Comparison of ENCODE assay signal across 1 cellular context in the genomic region with DNA sequence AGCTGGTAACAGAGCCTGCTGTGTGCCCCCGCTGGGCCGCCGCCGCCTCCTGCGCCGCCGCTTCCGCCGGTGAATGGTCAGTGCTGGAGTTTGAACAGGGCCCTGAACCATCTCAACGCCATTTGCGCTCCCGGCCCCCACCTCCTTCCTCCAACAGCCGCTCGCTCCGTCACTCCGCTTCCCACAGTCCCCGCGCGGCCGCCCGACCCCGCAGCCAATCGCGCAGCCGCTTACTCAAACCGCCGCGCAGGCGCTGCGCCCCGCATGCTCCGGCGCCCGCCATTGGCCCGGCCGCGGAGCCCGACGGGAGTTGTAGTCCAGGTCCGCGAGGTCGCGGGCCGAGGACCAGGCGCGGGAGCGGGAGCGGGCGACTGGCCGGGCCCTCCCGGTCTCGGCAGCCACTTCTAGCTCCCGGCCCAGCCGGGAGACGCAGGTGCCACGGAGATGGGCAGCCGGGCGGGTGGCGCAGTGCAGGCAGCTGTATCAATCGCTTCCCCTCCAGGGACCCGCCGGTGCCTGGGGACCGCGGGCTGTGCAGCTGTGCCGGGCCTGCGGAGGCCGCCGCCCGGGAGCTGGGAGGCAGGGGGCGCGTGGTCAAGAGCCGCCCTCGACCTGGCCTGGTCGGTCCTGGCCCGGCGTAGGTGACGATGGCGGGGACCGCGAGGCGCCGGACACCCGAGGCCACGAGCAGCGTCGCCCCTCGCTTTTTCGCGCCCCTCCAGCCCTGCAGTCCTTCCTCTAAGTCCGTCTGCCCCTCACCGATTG.
TF ChIP-seq lines count a peak whose summit lies in the region.

A gene with protein sequence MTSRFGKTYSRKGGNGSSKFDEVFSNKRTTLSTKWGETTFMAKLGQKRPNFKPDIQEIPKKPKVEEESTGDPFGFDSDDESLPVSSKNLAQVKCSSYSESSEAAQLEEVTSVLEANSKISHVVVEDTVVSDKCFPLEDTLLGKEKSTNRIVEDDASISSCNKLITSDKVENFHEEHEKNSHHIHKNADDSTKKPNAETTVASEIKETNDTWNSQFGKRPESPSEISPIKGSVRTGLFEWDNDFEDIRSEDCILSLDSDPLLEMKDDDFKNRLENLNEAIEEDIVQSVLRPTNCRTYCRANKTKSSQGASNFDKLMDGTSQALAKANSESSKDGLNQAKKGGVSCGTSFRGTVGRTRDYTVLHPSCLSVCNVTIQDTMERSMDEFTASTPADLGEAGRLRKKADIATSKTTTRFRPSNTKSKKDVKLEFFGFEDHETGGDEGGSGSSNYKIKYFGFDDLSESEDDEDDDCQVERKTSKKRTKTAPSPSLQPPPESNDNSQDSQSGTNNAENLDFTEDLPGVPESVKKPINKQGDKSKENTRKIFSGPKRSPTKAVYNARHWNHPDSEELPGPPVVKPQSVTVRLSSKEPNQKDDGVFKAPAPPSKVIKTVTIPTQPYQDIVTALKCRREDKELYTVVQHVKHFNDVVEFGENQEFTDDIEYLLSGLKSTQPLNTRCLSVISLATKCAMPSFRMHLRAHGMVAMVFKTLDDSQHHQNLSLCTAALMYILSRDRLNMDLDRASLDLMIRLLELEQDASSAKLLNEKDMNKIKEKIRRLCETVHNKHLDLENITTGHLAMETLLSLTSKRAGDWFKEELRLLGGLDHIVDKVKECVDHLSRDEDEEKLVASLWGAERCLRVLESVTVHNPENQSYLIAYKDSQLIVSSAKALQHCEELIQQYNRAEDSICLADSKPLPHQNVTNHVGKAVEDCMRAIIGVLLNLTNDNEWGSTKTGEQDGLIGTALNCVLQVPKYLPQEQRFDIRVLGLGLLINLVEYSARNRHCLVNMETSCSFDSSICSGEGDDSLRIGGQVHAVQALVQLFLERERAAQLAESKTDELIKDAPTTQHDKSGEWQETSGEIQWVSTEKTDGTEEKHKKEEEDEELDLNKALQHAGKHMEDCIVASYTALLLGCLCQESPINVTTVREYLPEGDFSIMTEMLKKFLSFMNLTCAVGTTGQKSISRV (N-terminal part only) (minus strand): TSS at position 173 of the 765 bp plus-strand sequence. CDS start 3,723 bp downstream, outside the sequence.

TF ChIP-seq in WTC11, 78 proteins besides CTCF, POLR2A, EP300 and RAD21 (continued from another document):
- TF ChIP-seq, protein P1, sequence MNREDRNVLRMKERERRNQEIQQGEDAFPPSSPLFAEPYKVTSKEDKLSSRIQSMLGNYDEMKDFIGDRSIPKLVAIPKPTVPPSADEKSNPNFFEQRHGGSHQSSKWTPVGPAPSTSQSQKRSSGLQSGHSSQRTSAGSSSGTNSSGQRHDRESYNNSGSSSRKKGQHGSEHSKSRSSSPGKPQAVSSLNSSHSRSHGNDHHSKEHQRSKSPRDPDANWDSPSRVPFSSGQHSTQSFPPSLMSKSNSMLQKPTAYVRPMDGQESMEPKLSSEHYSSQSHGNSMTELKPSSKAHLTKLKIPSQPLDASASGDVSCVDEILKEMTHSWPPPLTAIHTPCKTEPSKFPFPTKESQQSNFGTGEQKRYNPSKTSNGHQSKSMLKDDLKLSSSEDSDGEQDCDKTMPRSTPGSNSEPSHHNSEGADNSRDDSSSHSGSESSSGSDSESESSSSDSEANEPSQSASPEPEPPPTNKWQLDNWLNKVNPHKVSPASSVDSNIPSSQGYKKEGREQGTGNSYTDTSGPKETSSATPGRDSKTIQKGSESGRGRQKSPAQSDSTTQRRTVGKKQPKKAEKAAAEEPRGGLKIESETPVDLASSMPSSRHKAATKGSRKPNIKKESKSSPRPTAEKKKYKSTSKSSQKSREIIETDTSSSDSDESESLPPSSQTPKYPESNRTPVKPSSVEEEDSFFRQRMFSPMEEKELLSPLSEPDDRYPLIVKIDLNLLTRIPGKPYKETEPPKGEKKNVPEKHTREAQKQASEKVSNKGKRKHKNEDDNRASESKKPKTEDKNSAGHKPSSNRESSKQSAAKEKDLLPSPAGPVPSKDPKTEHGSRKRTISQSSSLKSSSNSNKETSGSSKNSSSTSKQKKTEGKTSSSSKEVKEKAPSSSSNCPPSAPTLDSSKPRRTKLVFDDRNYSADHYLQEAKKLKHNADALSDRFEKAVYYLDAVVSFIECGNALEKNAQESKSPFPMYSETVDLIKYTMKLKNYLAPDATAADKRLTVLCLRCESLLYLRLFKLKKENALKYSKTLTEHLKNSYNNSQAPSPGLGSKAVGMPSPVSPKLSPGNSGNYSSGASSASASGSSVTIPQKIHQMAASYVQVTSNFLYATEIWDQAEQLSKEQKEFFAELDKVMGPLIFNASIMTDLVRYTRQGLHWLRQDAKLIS (CRISPR knock-in tag; IDR thresholded peaks at IDR 0.05; ENCODE audit: borderline replicate concordance): no peak
- TF ChIP-seq, protein P2, sequence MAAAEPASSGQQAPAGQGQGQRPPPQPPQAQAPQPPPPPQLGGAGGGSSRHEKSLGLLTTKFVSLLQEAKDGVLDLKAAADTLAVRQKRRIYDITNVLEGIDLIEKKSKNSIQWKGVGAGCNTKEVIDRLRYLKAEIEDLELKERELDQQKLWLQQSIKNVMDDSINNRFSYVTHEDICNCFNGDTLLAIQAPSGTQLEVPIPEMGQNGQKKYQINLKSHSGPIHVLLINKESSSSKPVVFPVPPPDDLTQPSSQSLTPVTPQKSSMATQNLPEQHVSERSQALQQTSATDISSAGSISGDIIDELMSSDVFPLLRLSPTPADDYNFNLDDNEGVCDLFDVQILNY (CRISPR knock-in tag; IDR thresholded peaks at IDR 0.05): peak; percentile 95
- TF ChIP-seq SMAD4 (CRISPR knock-in tag; IDR thresholded peaks at IDR 0.05) (no peak), ZNF219 (CRISPR knock-in tag; IDR thresholded peaks at IDR 0.05; ENCODE audit: borderline replicate concordance) (no peak), ZBTB21 (CRISPR knock-in tag; IDR thresholded peaks at IDR 0.05; ENCODE audit: borderline replicate concordance) (no peak), ZNF232 (CRISPR knock-in tag; IDR thresholded peaks at IDR 0.05) (0 out of 2 replicates have a peak, but pooled peaks have one; percentile 47), GRHL2 (CRISPR knock-in tag; IDR thresholded peaks at IDR 0.05; ENCODE audit: insufficient replicate concordance, severe bottlenecking) (no peak), ZNF263 (CRISPR knock-in tag; IDR thresholded peaks at IDR 0.05; ENCODE audit: low read depth) (peak; percentile 32; the same call in 1 of the 2 replicates), GTF2I (CRISPR knock-in tag; conservative IDR thresholded peaks at IDR 0.05) (no peak), CREM (CRISPR knock-in tag; IDR thresholded peaks at IDR 0.05) (peak; percentile 80), ATF1 (CRISPR knock-in tag; IDR thresholded peaks at IDR 0.05) (no peak), TCF7 (CRISPR knock-in tag; IDR thresholded peaks at IDR 0.05; ENCODE audit: low read depth) (peak; percentile 70; the same call in 1 of the 2 replicates), GABPB1 (CRISPR knock-in tag; IDR thresholded peaks at IDR 0.05) (peak; percentile 54; the same call in 1 of the 2 replicates)
- TF ChIP-seq, protein P3, sequence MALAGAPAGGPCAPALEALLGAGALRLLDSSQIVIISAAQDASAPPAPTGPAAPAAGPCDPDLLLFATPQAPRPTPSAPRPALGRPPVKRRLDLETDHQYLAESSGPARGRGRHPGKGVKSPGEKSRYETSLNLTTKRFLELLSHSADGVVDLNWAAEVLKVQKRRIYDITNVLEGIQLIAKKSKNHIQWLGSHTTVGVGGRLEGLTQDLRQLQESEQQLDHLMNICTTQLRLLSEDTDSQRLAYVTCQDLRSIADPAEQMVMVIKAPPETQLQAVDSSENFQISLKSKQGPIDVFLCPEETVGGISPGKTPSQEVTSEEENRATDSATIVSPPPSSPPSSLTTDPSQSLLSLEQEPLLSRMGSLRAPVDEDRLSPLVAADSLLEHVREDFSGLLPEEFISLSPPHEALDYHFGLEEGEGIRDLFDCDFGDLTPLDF (CRISPR knock-in tag; IDR thresholded peaks at IDR 0.05): peak; percentile 65; the same call in 1 of the 2 replicates
- TF ChIP-seq, protein P4, sequence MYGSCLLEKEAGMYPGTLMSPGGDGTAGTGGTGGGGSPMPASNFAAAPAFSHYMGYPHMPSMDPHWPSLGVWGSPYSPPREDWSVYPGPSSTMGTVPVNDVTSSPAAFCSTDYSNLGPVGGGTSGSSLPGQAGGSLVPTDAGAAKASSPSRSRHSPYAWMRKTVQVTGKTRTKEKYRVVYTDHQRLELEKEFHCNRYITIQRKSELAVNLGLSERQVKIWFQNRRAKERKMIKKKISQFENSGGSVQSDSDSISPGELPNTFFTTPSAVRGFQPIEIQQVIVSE (CRISPR knock-in tag; IDR thresholded peaks at IDR 0.05; ENCODE audit: borderline replicate concordance): no peak
- TF ChIP-seq, protein P5, sequence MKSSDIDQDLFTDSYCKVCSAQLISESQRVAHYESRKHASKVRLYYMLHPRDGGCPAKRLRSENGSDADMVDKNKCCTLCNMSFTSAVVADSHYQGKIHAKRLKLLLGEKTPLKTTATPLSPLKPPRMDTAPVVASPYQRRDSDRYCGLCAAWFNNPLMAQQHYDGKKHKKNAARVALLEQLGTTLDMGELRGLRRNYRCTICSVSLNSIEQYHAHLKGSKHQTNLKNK (CRISPR knock-in tag; IDR thresholded peaks at IDR 0.05): no peak
- TF ChIP-seq, protein P6, sequence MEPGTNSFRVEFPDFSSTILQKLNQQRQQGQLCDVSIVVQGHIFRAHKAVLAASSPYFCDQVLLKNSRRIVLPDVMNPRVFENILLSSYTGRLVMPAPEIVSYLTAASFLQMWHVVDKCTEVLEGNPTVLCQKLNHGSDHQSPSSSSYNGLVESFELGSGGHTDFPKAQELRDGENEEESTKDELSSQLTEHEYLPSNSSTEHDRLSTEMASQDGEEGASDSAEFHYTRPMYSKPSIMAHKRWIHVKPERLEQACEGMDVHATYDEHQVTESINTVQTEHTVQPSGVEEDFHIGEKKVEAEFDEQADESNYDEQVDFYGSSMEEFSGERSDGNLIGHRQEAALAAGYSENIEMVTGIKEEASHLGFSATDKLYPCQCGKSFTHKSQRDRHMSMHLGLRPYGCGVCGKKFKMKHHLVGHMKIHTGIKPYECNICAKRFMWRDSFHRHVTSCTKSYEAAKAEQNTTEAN (CRISPR knock-in tag; IDR thresholded peaks at IDR 0.05): peak; percentile 53
- TF ChIP-seq, protein P7, sequence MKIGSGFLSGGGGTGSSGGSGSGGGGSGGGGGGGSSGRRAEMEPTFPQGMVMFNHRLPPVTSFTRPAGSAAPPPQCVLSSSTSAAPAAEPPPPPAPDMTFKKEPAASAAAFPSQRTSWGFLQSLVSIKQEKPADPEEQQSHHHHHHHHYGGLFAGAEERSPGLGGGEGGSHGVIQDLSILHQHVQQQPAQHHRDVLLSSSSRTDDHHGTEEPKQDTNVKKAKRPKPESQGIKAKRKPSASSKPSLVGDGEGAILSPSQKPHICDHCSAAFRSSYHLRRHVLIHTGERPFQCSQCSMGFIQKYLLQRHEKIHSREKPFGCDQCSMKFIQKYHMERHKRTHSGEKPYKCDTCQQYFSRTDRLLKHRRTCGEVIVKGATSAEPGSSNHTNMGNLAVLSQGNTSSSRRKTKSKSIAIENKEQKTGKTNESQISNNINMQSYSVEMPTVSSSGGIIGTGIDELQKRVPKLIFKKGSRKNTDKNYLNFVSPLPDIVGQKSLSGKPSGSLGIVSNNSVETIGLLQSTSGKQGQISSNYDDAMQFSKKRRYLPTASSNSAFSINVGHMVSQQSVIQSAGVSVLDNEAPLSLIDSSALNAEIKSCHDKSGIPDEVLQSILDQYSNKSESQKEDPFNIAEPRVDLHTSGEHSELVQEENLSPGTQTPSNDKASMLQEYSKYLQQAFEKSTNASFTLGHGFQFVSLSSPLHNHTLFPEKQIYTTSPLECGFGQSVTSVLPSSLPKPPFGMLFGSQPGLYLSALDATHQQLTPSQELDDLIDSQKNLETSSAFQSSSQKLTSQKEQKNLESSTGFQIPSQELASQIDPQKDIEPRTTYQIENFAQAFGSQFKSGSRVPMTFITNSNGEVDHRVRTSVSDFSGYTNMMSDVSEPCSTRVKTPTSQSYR (CRISPR knock-in tag; IDR thresholded peaks at IDR 0.05): 0 out of 2 replicates have a peak, but pooled peaks have one; percentile 18
- TF ChIP-seq, protein P8, sequence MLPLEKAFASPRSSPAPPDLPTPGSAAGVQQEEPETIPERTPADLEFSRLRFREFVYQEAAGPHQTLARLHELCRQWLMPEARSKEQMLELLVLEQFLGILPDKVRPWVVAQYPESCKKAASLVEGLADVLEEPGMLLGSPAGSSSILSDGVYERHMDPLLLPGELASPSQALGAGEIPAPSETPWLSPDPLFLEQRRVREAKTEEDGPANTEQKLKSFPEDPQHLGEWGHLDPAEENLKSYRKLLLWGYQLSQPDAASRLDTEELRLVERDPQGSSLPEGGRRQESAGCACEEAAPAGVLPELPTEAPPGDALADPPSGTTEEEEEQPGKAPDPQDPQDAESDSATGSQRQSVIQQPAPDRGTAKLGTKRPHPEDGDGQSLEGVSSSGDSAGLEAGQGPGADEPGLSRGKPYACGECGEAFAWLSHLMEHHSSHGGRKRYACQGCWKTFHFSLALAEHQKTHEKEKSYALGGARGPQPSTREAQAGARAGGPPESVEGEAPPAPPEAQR (CRISPR knock-in tag; IDR thresholded peaks at IDR 0.05): no peak
- TF ChIP-seq, protein P9, sequence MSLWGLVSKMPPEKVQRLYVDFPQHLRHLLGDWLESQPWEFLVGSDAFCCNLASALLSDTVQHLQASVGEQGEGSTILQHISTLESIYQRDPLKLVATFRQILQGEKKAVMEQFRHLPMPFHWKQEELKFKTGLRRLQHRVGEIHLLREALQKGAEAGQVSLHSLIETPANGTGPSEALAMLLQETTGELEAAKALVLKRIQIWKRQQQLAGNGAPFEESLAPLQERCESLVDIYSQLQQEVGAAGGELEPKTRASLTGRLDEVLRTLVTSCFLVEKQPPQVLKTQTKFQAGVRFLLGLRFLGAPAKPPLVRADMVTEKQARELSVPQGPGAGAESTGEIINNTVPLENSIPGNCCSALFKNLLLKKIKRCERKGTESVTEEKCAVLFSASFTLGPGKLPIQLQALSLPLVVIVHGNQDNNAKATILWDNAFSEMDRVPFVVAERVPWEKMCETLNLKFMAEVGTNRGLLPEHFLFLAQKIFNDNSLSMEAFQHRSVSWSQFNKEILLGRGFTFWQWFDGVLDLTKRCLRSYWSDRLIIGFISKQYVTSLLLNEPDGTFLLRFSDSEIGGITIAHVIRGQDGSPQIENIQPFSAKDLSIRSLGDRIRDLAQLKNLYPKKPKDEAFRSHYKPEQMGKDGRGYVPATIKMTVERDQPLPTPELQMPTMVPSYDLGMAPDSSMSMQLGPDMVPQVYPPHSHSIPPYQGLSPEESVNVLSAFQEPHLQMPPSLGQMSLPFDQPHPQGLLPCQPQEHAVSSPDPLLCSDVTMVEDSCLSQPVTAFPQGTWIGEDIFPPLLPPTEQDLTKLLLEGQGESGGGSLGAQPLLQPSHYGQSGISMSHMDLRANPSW (CRISPR knock-in tag; conservative IDR thresholded peaks at IDR 0.05; ENCODE audit: low read depth): no peak
- TF ChIP-seq, protein P10, sequence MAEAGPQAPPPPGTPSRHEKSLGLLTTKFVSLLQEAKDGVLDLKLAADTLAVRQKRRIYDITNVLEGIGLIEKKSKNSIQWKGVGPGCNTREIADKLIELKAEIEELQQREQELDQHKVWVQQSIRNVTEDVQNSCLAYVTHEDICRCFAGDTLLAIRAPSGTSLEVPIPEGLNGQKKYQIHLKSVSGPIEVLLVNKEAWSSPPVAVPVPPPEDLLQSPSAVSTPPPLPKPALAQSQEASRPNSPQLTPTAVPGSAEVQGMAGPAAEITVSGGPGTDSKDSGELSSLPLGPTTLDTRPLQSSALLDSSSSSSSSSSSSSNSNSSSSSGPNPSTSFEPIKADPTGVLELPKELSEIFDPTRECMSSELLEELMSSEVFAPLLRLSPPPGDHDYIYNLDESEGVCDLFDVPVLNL (CRISPR knock-in tag; IDR thresholded peaks at IDR 0.05; ENCODE audit: borderline replicate concordance, low read depth): peak; percentile 5; the same call in 1 of the 2 replicates
- TF ChIP-seq, protein P11, sequence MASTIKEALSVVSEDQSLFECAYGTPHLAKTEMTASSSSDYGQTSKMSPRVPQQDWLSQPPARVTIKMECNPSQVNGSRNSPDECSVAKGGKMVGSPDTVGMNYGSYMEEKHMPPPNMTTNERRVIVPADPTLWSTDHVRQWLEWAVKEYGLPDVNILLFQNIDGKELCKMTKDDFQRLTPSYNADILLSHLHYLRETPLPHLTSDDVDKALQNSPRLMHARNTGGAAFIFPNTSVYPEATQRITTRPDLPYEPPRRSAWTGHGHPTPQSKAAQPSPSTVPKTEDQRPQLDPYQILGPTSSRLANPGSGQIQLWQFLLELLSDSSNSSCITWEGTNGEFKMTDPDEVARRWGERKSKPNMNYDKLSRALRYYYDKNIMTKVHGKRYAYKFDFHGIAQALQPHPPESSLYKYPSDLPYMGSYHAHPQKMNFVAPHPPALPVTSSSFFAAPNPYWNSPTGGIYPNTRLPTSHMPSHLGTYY (CRISPR knock-in tag; IDR thresholded peaks at IDR 0.05): no peak
